10 cellular contexts compared by ENCODE assay signal in genomic region chr2:4354678-4355077, GRCh38.
A peak's percentile ranks its signal among the peaks of the same experiment; 100 is the strongest.
DNase-seq lines count a peak whose midpoint lies in the region; FAIRE-seq and TF ChIP-seq lines count a peak whose summit lies in the region.
"Had no signal": no experiment of that assay in that cellular context is flagged by ENCODE, and none has a peak within 500 bp of the region (broad histone marks: within the 10 kb centered on the region; RNA-seq: fewer than 3 reads in every experiment).

No MANE protein-coding gene starts in this region.

- in situ Hi-C loops in T47D (cut with HindIII; ENCODE audit: low pct_unique_long_range_greater_than_20kb, low sequenced_read_pairs) = no loop called here

- no peak for TF ChIP-seq POLR2A in breast epithelium (IDR thresholded peaks at IDR 0.05)
- no peak for TF ChIP-seq POLR2A in NB4 (IDR thresholded peaks at IDR 0.05; ENCODE audit: extremely low read depth, insufficient read length)

- H3K36me3 ChIP-seq in breast epithelium = no peaks in the 10 kb centered on the region
- H3K36me3 ChIP-seq: gastroesophageal sphincter had no signal

- H3K27ac Mint-ChIP-seq in endothelial cell (ENCODE audit: unreplicated experiment) = no peak overlapping the region
- H3K27ac Mint-ChIP-seq: CD4-positive, alpha-beta memory T cell had no signal

- TF ChIP-seq CTCF in breast epithelium (IDR thresholded peaks at IDR 0.05) (peak in 1 of 3 donors; percentile 37), NB4 (IDR thresholded peaks at IDR 0.05; ENCODE audit: low read depth, low read length) (peak; percentile 84), endothelial cell (IDR thresholded peaks at IDR 0.05; ENCODE audit: unreplicated experiment) (peak; percentile 47), GM10266 (IDR thresholded peaks at IDR 0.05; ENCODE audit: control insufficient read depth, insufficient read depth, low read depth, missing control alignments) (no peak)

- H3K36me3 Mint-ChIP-seq in endothelial cell (ENCODE audit: low read depth, unreplicated experiment) = no peaks in the 10 kb centered on the region
- H3K36me3 Mint-ChIP-seq: CD4-positive, alpha-beta memory T cell had no signal

- DNase-seq in T47D (ENCODE audit: low read depth in 1 of 2, low spot score in 1 of 2) = peak; percentile 14 to 38
- DNase-seq in breast epithelium (ENCODE audit: low spot score in 2 of 2) = no peak
- peak; percentile 56 for DNase-seq in NB4 (ENCODE audit: low read depth)
- DNase-seq in endothelial cell (ENCODE audit: low spot score) = peak; percentile 39
- peak; percentile 20 for DNase-seq in urothelium cell line (ENCODE audit: low spot score)
- DNase-seq in GM10266 (ENCODE audit: extremely low spot score) = no peak
- no peak for DNase-seq in DMS153 (lab: John Stamatoyannopoulos, UW)
- no peak for DNase-seq in stimulated activated CD4-positive, alpha-beta T cell treated with anti-CD3 and anti-CD28 coated beads, Interleukin-15, amount 100 ng/mL, for 24 hours
- DNase-seq: CD4-positive, alpha-beta memory T cell had no signal

- no peaks in the 10 kb centered on the region for H3K9me3 ChIP-seq in breast epithelium
- H3K9me3 ChIP-seq: gastroesophageal sphincter had no signal

- FAIRE-seq in urothelium cell line (lab: Jason Lieb, UNC) = no peak

- no peaks in the 10 kb centered on the region for H3K9me3 Mint-ChIP-seq in endothelial cell (ENCODE audit: unreplicated experiment)

- peaks cover 1% of the 10 kb centered on the region for H3K27me3 Mint-ChIP-seq in endothelial cell (ENCODE audit: unreplicated experiment)
- H3K27me3 Mint-ChIP-seq: CD4-positive, alpha-beta memory T cell had no signal

- H3K27ac ChIP-seq in breast epithelium = no peak overlapping the region
- H3K27ac ChIP-seq: gastroesophageal sphincter had no signal

- H3K4me3 ChIP-seq in breast epithelium (no peak overlapping the region), NB4 (ENCODE audit: low read depth, low read length) (no peak overlapping the region)
- H3K4me3 ChIP-seq: gastroesophageal sphincter had no signal

- intact Hi-C loops in breast epithelium (cut with DNase I; ENCODE audit: low total_unique reads) = no loop called here

- H3K27me3 ChIP-seq in breast epithelium = no peaks in the 10 kb centered on the region
- H3K27me3 ChIP-seq: gastroesophageal sphincter had no signal

- no peak overlapping the region for H3K4me3 Mint-ChIP-seq in endothelial cell (ENCODE audit: unreplicated experiment)
- H3K4me3 Mint-ChIP-seq: CD4-positive, alpha-beta memory T cell had no signal

- H3K4me1 Mint-ChIP-seq in endothelial cell (ENCODE audit: unreplicated experiment) = no peaks in the 10 kb centered on the region
- H3K4me1 Mint-ChIP-seq: CD4-positive, alpha-beta memory T cell had no signal

- H3K4me1 ChIP-seq in breast epithelium = no peaks in the 10 kb centered on the region
- H3K4me1 ChIP-seq: gastroesophageal sphincter had no signal

Comparison
In these comparisons a context has a peak if more than half of its experiments do, and no peak if none do; other contexts are left out.
1. DNase-seq: peak in T47D (2 of 2), NB4 (single experiment), endothelial cell (single experiment) and urothelium cell line (single experiment); none in breast epithelium (0 of 2), GM10266 (single experiment), DMS153 (single experiment) and stimulated activated CD4-positive, alpha-beta T cell treated with anti-CD3 and anti-CD28 coated beads, Interleukin-15, amount 100 ng/mL, for 24 hours (single experiment).